Comparison of ENCODE assay signal across 8 cellular contexts in the genomic region with DNA sequence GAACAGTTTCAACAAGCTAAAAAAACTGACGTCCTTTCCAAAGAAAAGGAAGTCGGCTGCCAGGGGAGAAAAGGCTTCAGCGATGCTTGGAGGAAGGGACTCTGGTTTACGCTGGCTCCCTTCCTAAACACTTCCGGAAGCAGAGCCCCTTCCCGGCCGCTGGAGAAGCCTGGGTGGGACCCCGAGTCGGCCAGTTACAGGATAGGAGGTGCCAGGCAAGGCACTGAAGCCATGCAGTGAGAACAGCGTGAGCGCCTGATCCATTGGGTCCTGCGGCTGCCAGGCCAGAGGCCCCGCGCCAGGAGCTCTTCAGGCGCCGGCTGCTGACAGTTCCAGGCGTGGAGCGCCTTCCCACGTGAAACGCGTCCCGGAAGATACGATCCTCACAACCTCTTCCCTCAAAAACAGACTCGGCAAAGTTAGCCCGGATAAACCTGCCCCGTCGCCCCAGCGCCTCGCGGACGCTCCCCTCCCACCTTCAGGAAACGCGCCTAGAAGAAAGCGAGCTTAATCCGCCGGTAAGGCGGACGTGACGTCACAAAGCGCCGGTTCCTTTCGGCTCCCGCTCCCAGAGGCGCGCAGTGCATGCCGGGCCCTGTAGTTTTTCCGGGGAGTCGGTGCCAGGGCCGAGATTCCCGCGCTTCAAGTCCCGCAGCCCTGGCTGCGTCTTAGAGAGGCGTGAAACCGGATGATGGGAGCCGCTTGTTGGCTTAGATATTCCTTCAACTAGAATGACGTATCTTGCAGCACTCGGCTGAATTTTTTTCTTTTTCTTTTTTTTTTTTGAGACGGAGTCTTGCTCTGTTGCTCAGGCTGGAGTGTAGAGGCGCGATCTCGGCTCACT.
A peak's percentile ranks its signal among the peaks of the same experiment; 100 is the strongest.
DNase-seq lines count a peak whose midpoint lies in the region; ATAC-seq and TF ChIP-seq lines count a peak whose summit lies in the region.

A gene with protein sequence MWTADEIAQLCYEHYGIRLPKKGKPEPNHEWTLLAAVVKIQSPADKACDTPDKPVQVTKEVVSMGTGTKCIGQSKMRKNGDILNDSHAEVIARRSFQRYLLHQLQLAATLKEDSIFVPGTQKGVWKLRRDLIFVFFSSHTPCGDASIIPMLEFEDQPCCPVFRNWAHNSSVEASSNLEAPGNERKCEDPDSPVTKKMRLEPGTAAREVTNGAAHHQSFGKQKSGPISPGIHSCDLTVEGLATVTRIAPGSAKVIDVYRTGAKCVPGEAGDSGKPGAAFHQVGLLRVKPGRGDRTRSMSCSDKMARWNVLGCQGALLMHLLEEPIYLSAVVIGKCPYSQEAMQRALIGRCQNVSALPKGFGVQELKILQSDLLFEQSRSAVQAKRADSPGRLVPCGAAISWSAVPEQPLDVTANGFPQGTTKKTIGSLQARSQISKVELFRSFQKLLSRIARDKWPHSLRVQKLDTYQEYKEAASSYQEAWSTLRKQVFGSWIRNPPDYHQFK (minus strand): TSS at position 520 of the 844 bp plus-strand sequence. CDS start 2,482 bp downstream, outside the sequence.

- DNase-seq in AG09319 (ENCODE audit: extremely low read depth, low read depth) (peak; percentile 93), NCI-H446 treated with DMSO at 0.1 percent for 48 hours (lab: John Stamatoyannopoulos, UW) (peak; percentile 92), cerebellar cortex (ENCODE audit: low spot score) (peak; percentile 98), islet precursor cell (peak; percentile 99)
- DNase-seq in stimulated activated CD4-positive, alpha-beta T cell treated with anti-CD3 and anti-CD28 coated beads, Interleukin-12 subunit alpha, Interleukin-12 subunit beta, amount 100 ng/mL, for 48 hours (ENCODE audit: low read depth in 2 of 3, low spot score in 1 of 3), result peak; percentile 94 to 96 (median 95)

- TF ChIP-seq CTCF in AG09319 (IDR thresholded peaks at IDR 0.05; ENCODE audit: low read depth, low read length), result no peak

- ATAC-seq in GM19035 (IDR thresholded peaks at IDR 0.05; ENCODE audit: unreplicated experiment) (peak; percentile 89), HG03354 (IDR thresholded peaks at IDR 0.05; ENCODE audit: poor library complexity, severe bottlenecking, unreplicated experiment) (peak; percentile 99)
- ATAC-seq in activated CD4-positive, CD25-positive, alpha-beta regulatory T cell treated with anti-CD3 and anti-CD28 coated beads, Interleukin-2, amount 50 U/mL, for 24 hours, result peak; percentile 96 to 97

Comparison
In these comparisons a context has a peak if more than half of its experiments do, and no peak if none do; other contexts are left out.
1. Peak in every context shown above with its lines: DNase-seq and ATAC-seq.